ENCODE assay signal across 8 cellular contexts in the genomic region with DNA sequence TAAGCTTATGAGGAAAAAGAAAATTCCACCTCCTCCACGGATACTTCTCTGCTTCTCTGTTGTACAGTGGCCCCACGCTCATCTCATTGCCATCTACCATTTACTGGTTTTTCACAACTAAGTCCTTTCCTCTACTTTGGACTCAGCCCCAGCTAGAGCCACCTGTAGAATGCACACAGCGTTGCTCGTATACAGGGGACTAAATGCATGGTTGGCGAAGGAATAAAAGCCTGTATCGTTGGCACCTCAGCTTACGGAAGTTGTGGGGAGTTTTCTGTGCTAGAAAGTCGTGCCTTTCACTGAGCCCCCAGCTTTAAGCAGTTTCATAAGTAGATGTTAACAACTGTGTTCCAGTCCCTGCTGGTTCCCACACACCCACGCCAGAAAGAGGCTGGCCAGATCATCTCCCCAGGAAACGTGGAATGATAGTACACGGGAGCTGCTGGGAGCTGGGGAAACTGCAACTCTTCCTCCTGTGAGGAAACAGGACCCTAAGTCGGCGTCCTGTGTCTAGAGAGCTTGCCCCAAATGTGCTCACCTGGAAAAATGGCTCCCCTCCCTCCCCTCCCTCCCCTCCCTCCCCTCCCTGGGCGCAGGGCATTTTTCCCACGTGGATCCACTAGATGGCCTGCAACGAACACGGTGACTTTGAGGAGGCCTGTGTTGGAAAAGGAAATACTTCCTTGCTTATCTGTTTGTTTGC. TPM values are rescaled to one million over a fixed set of nuclear protein-coding genes. Genes with fewer than 3 reads are reported as not detected.
DNase-seq lines count a peak whose midpoint lies in the region; ATAC-seq and TF ChIP-seq lines count a peak whose summit lies in the region.

No MANE protein-coding gene starts in this region.

- POLR2A ChIA-PET in HCT116 (lab: Charles Lee): no interaction called here

- no TSS peak for BruUV-seq in HCT116 (replicated peaks; lab: Mats Ljungman, UMichigan)

- peak overlapping the region; percentile 29 for H3K9ac ChIP-seq in HCT116 (ENCODE audit: low read length)

- peak overlapping the region in 1 of 2 experiments; percentile 20; a peak in 1 of 4 replicates for H3K4me3 ChIP-seq in HCT116 (replicated peaks in 1 of 2; ENCODE audit: low read depth in 1 of 2, low read length in 2 of 2)

- RAD21 ChIA-PET in HCT116 (lab: Charles Lee; ENCODE audit: low non-redundant PET in 1 of 2, low total read pairs in 2 of 2, uncharacterized antibody in 2 of 2, unreplicated experiment in 2 of 2): interaction anchor here in 1 of 2 experiments (0.6 kb wide), 1 partner anchor 17 kb away, joined by 3 read pairs; no protein-coding TSS in a partner anchor

- H2AFZ ChIP-seq in HCT116 (ENCODE audit: low read depth, low read length, poor library complexity, severe bottlenecking): peak overlapping the region; percentile 95

- peak; percentile 84 for ATAC-seq in HCT116
- peak; percentile 57 for ATAC-seq in SK-N-SH treated with all-trans-retinoic acid at 6 μM for 48 hours
- no peak for ATAC-seq in HG03354 (IDR thresholded peaks at IDR 0.05; ENCODE audit: poor library complexity, severe bottlenecking, unreplicated experiment)
- ATAC-seq in HG02973 (IDR thresholded peaks at IDR 0.05; ENCODE audit: unreplicated experiment): no peak
- ATAC-seq in HG03108 (IDR thresholded peaks at IDR 0.05; ENCODE audit: unreplicated experiment): no peak

- intact Hi-C loops in HCT116 (cut with micrococcal nuclease): loop anchor here (1.0 to 5.0 kb wide), 2 partner anchors 101 to 314 kb away; no protein-coding TSS in a partner anchor
- intact Hi-C loops in head of caudate nucleus (cut with DNase I): no loop called here

- peak overlapping the region; percentile 67 for H3K4me2 ChIP-seq in HCT116 (ENCODE audit: low read length)

- no peaks in the 10 kb centered on the region for H4K20me1 ChIP-seq in HCT116 (ENCODE audit: insufficient read depth)

- H3K9me2 ChIP-seq in HCT116 (ENCODE audit: insufficient read depth): no peaks in the 10 kb centered on the region

- peak; percentile 87 for TF ChIP-seq RAD21 in HCT116 (IDR thresholded peaks at IDR 0.05; ENCODE audit: low read depth)

- no peaks in the 10 kb centered on the region for H3K27me3 ChIP-seq in HCT116 (ENCODE audit: insufficient read depth, low read length)

- TF ChIP-seq POLR2A in HCT116 (IDR thresholded peaks at IDR 0.05; ENCODE audit: borderline replicate concordance, extremely low read depth, insufficient read depth, insufficient read length): no peak

- H3K79me2 ChIP-seq in HCT116 (ENCODE audit: insufficient read depth, low read length): no peaks in the 10 kb centered on the region

- DNase-seq in ACHN (peak; percentile 70), HCT116 (ENCODE audit: low read depth, low spot score) (peak; percentile 40), head of caudate nucleus (peak in 41 of 42 donors; percentile 29 to 89 (median 66)), putamen (ENCODE audit: low spot score) (peak; percentile 54)

- peaks cover 8 to 30% of the 10 kb centered on the region in 2 experiments; a peak in 3 of 4 replicates for H3K4me1 ChIP-seq in HCT116 (ENCODE audit: control insufficient read depth in 1 of 2, insufficient read depth in 2 of 2, low read length in 2 of 2)

- H3K36me3 ChIP-seq in HCT116 (ENCODE audit: control insufficient read depth in 1 of 2, insufficient read depth in 2 of 2, low read length in 2 of 2): no peaks in the 10 kb centered on the region

- peak; percentile 48 to 76 (median 58); a peak in 4 of 6 replicates for TF ChIP-seq CTCF in HCT116 (IDR thresholded peaks at IDR 0.05 in 2 of 3, conservative IDR thresholded peaks at IDR 0.05 in 1 of 3; ENCODE audit: borderline replicate concordance in 1 of 3, insufficient read depth in 1 of 3, low read depth in 2 of 3, low read length in 2 of 3)

- CTCF ChIA-PET in HCT116 (lab: Charles Lee): interaction anchor here (0.9 to 1.3 kb wide), 4 partner anchors 311 to 315 kb away, joined by 3 to 9 read pairs (median 4); no protein-coding TSS in a partner anchor

- no peak overlapping the region for H3K27ac ChIP-seq in HCT116 (ENCODE audit: low read depth, low read length)

- H3K9me3 ChIP-seq in HCT116 (ENCODE audit: control insufficient read depth in 1 of 2, insufficient read depth in 1 of 2, low read depth in 1 of 2, low read length in 2 of 2): peaks cover 0 to 7% of the 10 kb centered on the region in 2 experiments; a peak in 1 of 4 replicates

- in situ Hi-C loops in ACHN (cut with HindIII; ENCODE audit: low pct_ligation_motif_present, low pct_unique_long_range_greater_than_20kb, low sequenced_read_pairs): no loop called here

TF ChIP-seq in HCT116, 20 proteins besides CTCF, POLR2A, EP300 and RAD21:
- TF ChIP-seq EZH2phosphoT487 (IDR thresholded peaks at IDR 0.05; ENCODE audit: borderline replicate concordance) (no peak), YY1 (IDR thresholded peaks at IDR 0.05; ENCODE audit: extremely low read depth, insufficient replicate concordance, low read depth, low read length) (peak; percentile 83), CBX3 (IDR thresholded peaks at IDR 0.05; ENCODE audit: low read depth) (peak; percentile 51; the same call in 1 of the 2 replicates)
- TF ChIP-seq, protein P1, sequence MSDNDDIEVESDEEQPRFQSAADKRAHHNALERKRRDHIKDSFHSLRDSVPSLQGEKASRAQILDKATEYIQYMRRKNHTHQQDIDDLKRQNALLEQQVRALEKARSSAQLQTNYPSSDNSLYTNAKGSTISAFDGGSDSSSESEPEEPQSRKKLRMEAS (IDR thresholded peaks at IDR 0.05): peak; percentile 74
TF ChIP-seq in HCT116: peak in this region for 3.

TF ChIP-seq in SK-N-SH treated with all-trans-retinoic acid at 6 μM for 48 hours, 23 proteins besides CTCF, POLR2A, EP300 and RAD21 (continues in another document):
- TF ChIP-seq ZFP30 (CRISPR knock-in tag; IDR thresholded peaks at IDR 0.05) (no peak), ISL1 (CRISPR knock-in tag; IDR thresholded peaks at IDR 0.05) (no peak), PPARA (CRISPR knock-in tag; IDR thresholded peaks at IDR 0.05; ENCODE audit: borderline replicate concordance) (no peak), ZNF8 (CRISPR knock-in tag; IDR thresholded peaks at IDR 0.05) (no peak), SNAI2 (CRISPR knock-in tag; IDR thresholded peaks at IDR 0.05) (no peak), ESRRG (CRISPR knock-in tag; IDR thresholded peaks at IDR 0.05) (no peak), ARNTL (CRISPR knock-in tag; IDR thresholded peaks at IDR 0.05; ENCODE audit: borderline replicate concordance, low read depth) (no peak), ZC3H10 (CRISPR knock-in tag; IDR thresholded peaks at IDR 0.05) (no peak), CSDC2 (CRISPR knock-in tag; IDR thresholded peaks at IDR 0.05) (no peak), TCF4 (CRISPR knock-in tag; IDR thresholded peaks at IDR 0.05; ENCODE audit: borderline replicate concordance) (no peak), TOX (CRISPR knock-in tag; IDR thresholded peaks at IDR 0.05; ENCODE audit: borderline replicate concordance) (no peak)
- TF ChIP-seq, protein P2, sequence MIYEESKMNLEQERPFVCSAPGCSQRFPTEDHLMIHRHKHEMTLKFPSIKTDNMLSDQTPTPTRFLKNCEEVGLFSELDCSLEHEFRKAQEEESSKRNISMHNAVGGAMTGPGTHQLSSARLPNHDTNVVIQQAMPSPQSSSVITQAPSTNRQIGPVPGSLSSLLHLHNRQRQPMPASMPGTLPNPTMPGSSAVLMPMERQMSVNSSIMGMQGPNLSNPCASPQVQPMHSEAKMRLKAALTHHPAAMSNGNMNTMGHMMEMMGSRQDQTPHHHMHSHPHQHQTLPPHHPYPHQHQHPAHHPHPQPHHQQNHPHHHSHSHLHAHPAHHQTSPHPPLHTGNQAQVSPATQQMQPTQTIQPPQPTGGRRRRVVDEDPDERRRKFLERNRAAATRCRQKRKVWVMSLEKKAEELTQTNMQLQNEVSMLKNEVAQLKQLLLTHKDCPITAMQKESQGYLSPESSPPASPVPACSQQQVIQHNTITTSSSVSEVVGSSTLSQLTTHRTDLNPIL (CRISPR knock-in tag; IDR thresholded peaks at IDR 0.05; ENCODE audit: low read depth): no peak
- TF ChIP-seq, protein P3, sequence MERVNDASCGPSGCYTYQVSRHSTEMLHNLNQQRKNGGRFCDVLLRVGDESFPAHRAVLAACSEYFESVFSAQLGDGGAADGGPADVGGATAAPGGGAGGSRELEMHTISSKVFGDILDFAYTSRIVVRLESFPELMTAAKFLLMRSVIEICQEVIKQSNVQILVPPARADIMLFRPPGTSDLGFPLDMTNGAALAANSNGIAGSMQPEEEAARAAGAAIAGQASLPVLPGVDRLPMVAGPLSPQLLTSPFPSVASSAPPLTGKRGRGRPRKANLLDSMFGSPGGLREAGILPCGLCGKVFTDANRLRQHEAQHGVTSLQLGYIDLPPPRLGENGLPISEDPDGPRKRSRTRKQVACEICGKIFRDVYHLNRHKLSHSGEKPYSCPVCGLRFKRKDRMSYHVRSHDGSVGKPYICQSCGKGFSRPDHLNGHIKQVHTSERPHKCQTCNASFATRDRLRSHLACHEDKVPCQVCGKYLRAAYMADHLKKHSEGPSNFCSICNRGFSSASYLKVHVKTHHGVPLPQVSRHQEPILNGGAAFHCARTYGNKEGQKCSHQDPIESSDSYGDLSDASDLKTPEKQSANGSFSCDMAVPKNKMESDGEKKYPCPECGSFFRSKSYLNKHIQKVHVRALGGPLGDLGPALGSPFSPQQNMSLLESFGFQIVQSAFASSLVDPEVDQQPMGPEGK (CRISPR knock-in tag; IDR thresholded peaks at IDR 0.05; ENCODE audit: borderline replicate concordance): no peak
- TF ChIP-seq, protein P4, sequence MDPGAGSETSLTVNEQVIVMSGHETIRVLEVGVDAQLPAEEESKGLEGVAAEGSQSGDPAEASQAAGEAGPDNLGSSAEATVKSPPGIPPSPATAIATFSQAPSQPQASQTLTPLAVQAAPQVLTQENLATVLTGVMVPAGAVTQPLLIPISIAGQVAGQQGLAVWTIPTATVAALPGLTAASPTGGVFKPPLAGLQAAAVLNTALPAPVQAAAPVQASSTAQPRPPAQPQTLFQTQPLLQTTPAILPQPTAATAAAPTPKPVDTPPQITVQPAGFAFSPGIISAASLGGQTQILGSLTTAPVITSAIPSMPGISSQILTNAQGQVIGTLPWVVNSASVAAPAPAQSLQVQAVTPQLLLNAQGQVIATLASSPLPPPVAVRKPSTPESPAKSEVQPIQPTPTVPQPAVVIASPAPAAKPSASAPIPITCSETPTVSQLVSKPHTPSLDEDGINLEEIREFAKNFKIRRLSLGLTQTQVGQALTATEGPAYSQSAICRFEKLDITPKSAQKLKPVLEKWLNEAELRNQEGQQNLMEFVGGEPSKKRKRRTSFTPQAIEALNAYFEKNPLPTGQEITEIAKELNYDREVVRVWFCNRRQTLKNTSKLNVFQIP (CRISPR knock-in tag; IDR thresholded peaks at IDR 0.05; ENCODE audit: borderline replicate concordance, low read depth): no peak

RNA-seq across cellular contexts. Expression of a gene that starts 43.7 kb away (rescaled TPM):
- not detected for total RNA-seq in HCT116 (2021; ENCODE audit: unreplicated experiment)
- not detected in 2 replicates for polyA plus RNA-seq in HCT116 (2012)

Comparison
In these comparisons a context has a peak if more than half of its experiments do, and no peak if none do; other contexts are left out.
1. ATAC-seq: peak in HCT116 (single experiment) and SK-N-SH treated with all-trans-retinoic acid at 6 μM for 48 hours (single experiment); none in HG03354 (single experiment), HG02973 (single experiment) and HG03108 (single experiment).
2. Peak in every context shown above with its lines, with median percentiles within 50 percentile points of each other: DNase-seq.